1 cellular context compared by ENCODE assay signal in genomic region chr11:94973099-94973968, GRCh38.
TF ChIP-seq lines count a peak whose summit lies in the region.

CWC15 (minus strand) TSS chr11:94973556; CDS start chr11:94972185, 1,371 bp downstream.
KDM4D (plus strand) TSS chr11:94973709; CDS start chr11:94997373, 23,664 bp downstream.

TF ChIP-seq in GM23338, 12 proteins besides CTCF, POLR2A, EP300 and RAD21 (continued from another document):
- TF ChIP-seq ZNF462 (CRISPR knock-in tag; IDR thresholded peaks at IDR 0.05) (no peak), REST (IDR thresholded peaks at IDR 0.05; ENCODE audit: unreplicated experiment) (no peak)
